ENCODE assay signal across 8 cellular contexts in the genomic region with DNA sequence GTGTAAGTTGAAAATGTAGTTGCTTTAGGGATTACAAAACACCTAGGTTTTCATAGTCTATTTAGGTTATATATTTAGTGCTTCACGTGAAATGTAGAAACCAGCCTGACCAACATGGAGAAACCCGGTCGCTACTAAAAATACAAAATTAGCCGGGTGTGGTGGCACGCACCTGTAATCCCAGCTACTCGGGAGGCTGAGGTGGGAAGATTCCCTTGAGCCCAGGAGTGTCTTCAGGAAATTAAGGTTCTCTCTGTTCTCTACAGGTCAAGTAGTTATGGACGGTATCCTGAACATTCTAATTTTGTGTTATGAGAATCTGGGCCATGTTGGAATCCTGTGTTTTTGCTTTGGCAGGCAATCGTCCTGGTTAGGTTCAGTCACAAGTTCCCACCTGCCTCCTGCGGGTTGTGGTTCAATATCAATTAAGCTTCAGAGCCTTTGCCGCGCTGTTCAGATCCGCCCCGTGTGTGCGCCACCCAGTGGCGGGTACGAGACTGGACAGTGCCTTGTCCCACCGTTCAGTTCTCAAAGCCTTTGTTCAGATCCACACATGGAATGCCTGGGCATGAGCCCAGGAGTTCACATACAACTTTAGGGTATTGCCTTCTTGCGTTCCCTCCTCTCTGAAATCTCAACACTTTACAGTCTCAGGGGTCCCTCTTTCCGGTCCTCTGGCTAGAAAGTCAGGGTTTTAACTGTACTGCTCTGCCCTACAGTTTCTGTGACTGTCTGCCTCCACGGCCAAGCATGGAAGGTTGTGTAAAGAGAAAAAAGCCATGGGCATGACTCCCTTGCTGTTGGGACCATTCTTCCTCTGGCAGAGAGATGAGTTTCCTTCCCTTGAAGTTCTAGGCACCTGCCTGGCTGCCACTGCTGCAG. TPM values are rescaled to one million over a fixed set of nuclear protein-coding genes. Genes with fewer than 3 reads are reported as not detected.
DNase-seq lines count a peak whose midpoint lies in the region; ATAC-seq and TF ChIP-seq lines count a peak whose summit lies in the region.

No MANE protein-coding gene starts in this region.

- H4K20me1 ChIP-seq in OCI-LY7 (ENCODE audit: insufficient read depth, low read length): no peaks in the 10 kb centered on the region

- H3K79me2 ChIP-seq in OCI-LY7 (ENCODE audit: insufficient read depth, low read depth, low read length): no peaks in the 10 kb centered on the region

- peak; percentile 89 for ATAC-seq in stimulated activated memory B cell treated with anti-CD40 and anti-IgM and Interleukin-4, amounts not matched to agents 10 μg/mL and 1 μg/mL and 100 μg/mL, for 72 hours

- H3K4me1 Mint-ChIP-seq in nephron: no peaks in the 10 kb centered on the region
- peaks cover 10% of the 10 kb centered on the region for H3K4me1 Mint-ChIP-seq in stimulated activated memory B cell treated with anti-CD40 and anti-IgM and Interleukin-4, amounts not matched to agents 10 μg/mL and 1 μg/mL and 100 μg/mL, for 72 hours

- no peaks in the 10 kb centered on the region for H3K9me2 ChIP-seq in OCI-LY7 (ENCODE audit: insufficient read depth, low read length)

- POLR2A ChIA-PET in OCI-LY7 (lab: Charles Lee): interaction anchor here (0.5 to 1.2 kb wide), 3 partner anchors 10 to 507 kb away, joined by 3 read pairs; no protein-coding TSS in a partner anchor

- H3K9me3 ChIP-seq in OCI-LY7 (ENCODE audit: low read length): no peaks in the 10 kb centered on the region

- H3K27ac Mint-ChIP-seq in nephron: no peak overlapping the region
- H3K27ac Mint-ChIP-seq in stimulated activated memory B cell treated with anti-CD40 and anti-IgM and Interleukin-4, amounts not matched to agents 10 μg/mL and 1 μg/mL and 100 μg/mL, for 72 hours: no peak overlapping the region

- peak overlapping the region; percentile 32; the same call in 1 of the 2 replicates for H3K4me2 ChIP-seq in OCI-LY7 (ENCODE audit: low read length)

- no peaks in the 10 kb centered on the region for H3K36me3 ChIP-seq in OCI-LY7 (ENCODE audit: insufficient read depth, low read length)

- no peak overlapping the region for H3K4me3 ChIP-seq in OCI-LY7 (ENCODE audit: low read depth, low read length, poor library complexity, severe bottlenecking)

- no peak overlapping the region for H3K4me3 Mint-ChIP-seq in nephron
- no peak overlapping the region for H3K4me3 Mint-ChIP-seq in stimulated activated memory B cell treated with anti-CD40 and anti-IgM and Interleukin-4, amounts not matched to agents 10 μg/mL and 1 μg/mL and 100 μg/mL, for 72 hours

- no peaks in the 10 kb centered on the region for H3K36me3 Mint-ChIP-seq in nephron (ENCODE audit: low read depth)
- peaks cover 11% of the 10 kb centered on the region for H3K36me3 Mint-ChIP-seq in stimulated activated memory B cell treated with anti-CD40 and anti-IgM and Interleukin-4, amounts not matched to agents 10 μg/mL and 1 μg/mL and 100 μg/mL, for 72 hours

- H2AFZ ChIP-seq in OCI-LY7 (ENCODE audit: low read length): peak overlapping the region; percentile 82

- H3K4me1 ChIP-seq in OCI-LY7 (ENCODE audit: insufficient read depth, low read length, poor library complexity, severe bottlenecking): peaks cover 5% of the 10 kb centered on the region

- DNase-seq in SIG-M5 treated with dmso at 0.1 percent for 504 hours (lab: John Stamatoyannopoulos, UW; ENCODE audit: unreplicated experiment) (peak; percentile 99), SIG-M5 (lab: John Stamatoyannopoulos, UW) (no peak), HuH-7.5 (ENCODE audit: low spot score) (peak; percentile 94), OCI-LY7 (ENCODE audit: low spot score) (peak; percentile 82), fibroblast of gingiva (ENCODE audit: low read depth) (peak; percentile 55)
- peak; percentile 67 for DNase-seq in activated T-cell treated with anti-CD3 and anti-CD28 coated beads, Interleukin-2, amount 50 U/mL, for 1 hour

- CTCF ChIA-PET in OCI-LY7 (lab: Charles Lee; ENCODE audit: unreplicated experiment): no interaction called here

- no peaks in the 10 kb centered on the region for H3K9me3 Mint-ChIP-seq in nephron
- no peaks in the 10 kb centered on the region for H3K9me3 Mint-ChIP-seq in stimulated activated memory B cell treated with anti-CD40 and anti-IgM and Interleukin-4, amounts not matched to agents 10 μg/mL and 1 μg/mL and 100 μg/mL, for 72 hours

- BruUV-seq in OCI-LY7 (replicated peaks; lab: Mats Ljungman, UMichigan): no TSS peak

- TF ChIP-seq CTCF in OCI-LY7 (conservative IDR thresholded peaks at IDR 0.05; ENCODE audit: low read length) (peak; percentile 99), nephron (IDR thresholded peaks at IDR 0.05; ENCODE audit: unreplicated experiment in 3 of 3) (peak; percentile 77 to 84 (median 77))

- no peak overlapping the region for H3K27ac ChIP-seq in OCI-LY7 (ENCODE audit: low read depth, low read length, poor library complexity, severe bottlenecking)

- intact Hi-C loops in OCI-LY7 (cut with micrococcal nuclease; ENCODE audit: unreplicated experiment): loop anchor here (5.0 kb wide), 3 partner anchors 125 to 725 kb away; no protein-coding TSS in a partner anchor

- peaks cover 10% of the 10 kb centered on the region for H3K27me3 Mint-ChIP-seq in nephron (ENCODE audit: low read depth)
- peaks cover 22% of the 10 kb centered on the region for H3K27me3 Mint-ChIP-seq in stimulated activated memory B cell treated with anti-CD40 and anti-IgM and Interleukin-4, amounts not matched to agents 10 μg/mL and 1 μg/mL and 100 μg/mL, for 72 hours

RNA-seq across cellular contexts. Expression of a gene that starts 41.7 kb away (rescaled TPM):
- 9.6 and 10.4 TPM in 2 replicates for total RNA-seq in OCI-LY7 (2014; rRNA removed; shearing (Covaris generic))
- 6.6 and 8.7 TPM in 2 replicates for total RNA-seq in OCI-LY7 (2022)
